8 cellular contexts compared by ENCODE assay signal in genomic region chr7:26520483-26520882, GRCh38.
"Had no signal": no experiment of that assay in that cellular context is flagged by ENCODE, and none has a peak within 500 bp of the region (broad histone marks: within the 10 kb centered on the region; RNA-seq: fewer than 3 reads in every experiment).

No MANE protein-coding gene starts in this region.

- H3K36me3 ChIP-seq: HAP-1 had no signal

- H3K27ac Mint-ChIP-seq: HFFc6 had no signal

- H2AFZ ChIP-seq: GM23248 had no signal

- ATAC-seq: HCT116, K562 had no signal

- H3K4me3 Mint-ChIP-seq: HFFc6 had no signal

- H3K4me3 ChIP-seq: GM23248, HAP-1, K562 had no signal

- H3K27ac ChIP-seq: GM23248 had no signal

- DNase-seq: GM23248, GOT3, H7, HFFc6, IMR-90 had no signal

- H3K9ac ChIP-seq: GM23248 had no signal

- H3K4me1 ChIP-seq: HAP-1 had no signal
